In genomic region chr16:50515218-50515617, GRCh38 we compare ENCODE assay signal across 35 cellular contexts.
"Had no signal": no experiment of that assay in that cellular context is flagged by ENCODE, and none has a peak within 500 bp of the region (broad histone marks: within the 10 kb centered on the region; RNA-seq: fewer than 3 reads in every experiment).

No MANE protein-coding gene starts in this region.

- H3K9ac ChIP-seq: KMS-11 had no signal

- H3K36me3 ChIP-seq: MG63 had no signal

- H3K27me3 ChIP-seq: MG63 had no signal

- DNase-seq: Karpas-422, Kasumi-1, KG1, MG63, MM.1S, MV-4-11, NCI-H1048, NCI-H1092, NCI-H1092 treated with DMSO at 0.1 percent for 48 hours, NCI-H1105, NCI-H1105 treated with DMSO at 0.1 percent for 48 hours, NCI-H1417, NCI-H1417 treated with DMSO at 0.1 percent for 48 hours, NCI-H1436 treated with DMSO at 0.1 percent for 48 hours, NCI-H146, NCI-H1694, NCI-H1694 treated with DMSO at 0.1 percent for 48 hours, NCI-H187, NCI-H187 treated with DMSO at 0.1 percent for 48 hours, NCI-H1930, NCI-H2029, NCI-H2029 treated with DMSO at 0.1 percent for 48 hours, NCI-H2081, NCI-H2081 treated with DMSO at 0.1 percent for 48 hours, NCI-H2107, NCI-H2171, NCI-H2171 treated with DMSO at 0.1 percent for 48 hours, NCI-H2227 treated with DMSO at 0.1 percent for 48 hours, NCI-H226, NCI-H345, NCI-H446, NCI-H446 treated with DMSO at 0.1 percent for 48 hours, NCI-H510A, NCI-H510A treated with DMSO at 0.1 percent for 48 hours had no signal

- H3K27ac ChIP-seq: KMS-11 had no signal

- H3K4me2 ChIP-seq: KMS-11 had no signal

- H3K9me3 ChIP-seq: MG63 had no signal

- H3K4me3 ChIP-seq: MG63 had no signal
